ENCODE assay signal across 18 cellular contexts in the genomic region with DNA sequence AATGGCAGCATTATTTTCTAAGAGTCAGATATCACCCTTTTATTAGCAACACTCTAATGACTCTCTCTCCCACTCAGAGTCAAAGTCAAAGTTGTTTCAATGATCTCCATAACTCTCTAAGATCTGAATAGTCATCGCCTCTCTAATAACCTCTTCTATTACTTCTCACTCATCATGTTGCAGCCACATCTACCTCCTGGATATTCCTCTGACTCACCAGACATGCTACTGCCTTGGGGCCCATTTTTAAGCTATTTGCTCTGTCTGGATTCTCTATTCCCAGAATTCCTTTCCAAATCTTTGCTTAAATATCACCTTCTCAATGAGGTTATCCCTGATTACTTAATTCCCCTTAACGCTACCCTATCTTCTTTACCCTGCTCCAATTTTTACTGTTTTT.
DNase-seq lines count a peak whose midpoint lies in the region; ATAC-seq and TF ChIP-seq lines count a peak whose summit lies in the region.
"Had no signal": no experiment of that assay in that cellular context is flagged by ENCODE, and none has a peak within 500 bp of the region (broad histone marks: within the 10 kb centered on the region; RNA-seq: fewer than 3 reads in every experiment).

No MANE protein-coding gene starts in this region.

- H3K14ac ChIP-seq in trophoblast cell (ENCODE audit: low read length) = no peak overlapping the region

- no peak overlapping the region for H2AK5ac ChIP-seq in trophoblast cell (ENCODE audit: low read length)

- H3K9ac ChIP-seq in mammary epithelial cell (ENCODE audit: insufficient read depth, low read length) = no peak overlapping the region
- no peak overlapping the region for H3K9ac ChIP-seq in trophoblast cell (ENCODE audit: low read length)
- H3K9ac ChIP-seq: GM23248 had no signal

- H3K36me3 ChIP-seq in mammary epithelial cell (ENCODE audit: insufficient read depth, low read length) (no peaks in the 10 kb centered on the region), trophoblast cell (ENCODE audit: control insufficient read depth in 1 of 2, insufficient read depth in 2 of 2, low read length in 2 of 2) (no peaks in the 10 kb centered on the region)

- dilution Hi-C loops in mammary epithelial cell (cut with HindIII; ENCODE audit: low sequenced_read_pairs) = no loop called here

- H2AFZ ChIP-seq in mammary epithelial cell (ENCODE audit: low read depth, low read length) = no peak overlapping the region
- no peak overlapping the region for H2AFZ ChIP-seq in trophoblast cell (ENCODE audit: insufficient read depth, low read length, poor library complexity)
- H2AFZ ChIP-seq: GM23248 had no signal

- H3K23ac ChIP-seq in trophoblast cell (ENCODE audit: low read length) = no peak overlapping the region

- no peaks in the 10 kb centered on the region for H3K9me3 ChIP-seq in mammary epithelial cell (replicated peaks; ENCODE audit: insufficient read depth, low read length)
- H3K9me3 ChIP-seq in trophoblast cell (ENCODE audit: insufficient read depth, low read depth, low read length) = no peaks in the 10 kb centered on the region

- no peaks in the 10 kb centered on the region for H4K20me1 ChIP-seq in mammary epithelial cell (ENCODE audit: insufficient read depth, low read length)

- no TSS peak for BruUV-seq in mammary epithelial cell (replicated peaks; lab: Mats Ljungman, UMichigan)

- no peak overlapping the region for H4K12ac ChIP-seq in trophoblast cell (ENCODE audit: low read depth, low read length)

- H3K4me3 ChIP-seq in mammary epithelial cell (replicated peaks in 1 of 3; ENCODE audit: insufficient read depth in 1 of 3, low read depth in 2 of 3, low read length in 3 of 3) = no peak overlapping the region
- H3K4me3 ChIP-seq in trophoblast cell (ENCODE audit: low read depth, low read length) = no peak overlapping the region
- H3K4me3 ChIP-seq: GM23248 had no signal

- H3K79me1 ChIP-seq in trophoblast cell (ENCODE audit: low read length) = no peaks in the 10 kb centered on the region

- H2BK12ac ChIP-seq in trophoblast cell (ENCODE audit: low read length) = no peak overlapping the region

- H3K4ac ChIP-seq in trophoblast cell (ENCODE audit: low read depth, low read length) = no peak overlapping the region

- H3K4me1 ChIP-seq in mammary epithelial cell (ENCODE audit: insufficient read depth, low read length) (no peaks in the 10 kb centered on the region), trophoblast cell (ENCODE audit: control insufficient read depth in 1 of 2, insufficient read depth in 2 of 2, low read length in 2 of 2) (no peaks in the 10 kb centered on the region)

- no peak overlapping the region for H4K91ac ChIP-seq in trophoblast cell (ENCODE audit: low read depth, low read length)

- WGBS in mammary epithelial cell (ENCODE audit: low coverage, missing lambda C conversion rate) = 81% methylated on average over 2 of the region's 2 CpGs
- 100% methylated on average over 1 of the region's 2 CpGs for WGBS in trophoblast cell (ENCODE audit: extremely low coverage, insufficient coverage, insufficient read length)

- no peak overlapping the region for H3K18ac ChIP-seq in trophoblast cell (ENCODE audit: low read length)

- H2BK5ac ChIP-seq in trophoblast cell (ENCODE audit: low read depth, low read length, poor library complexity) = no peak overlapping the region

- CTCF ChIA-PET in RWPE1 (lab: Yijun Ruan, JAX) = interaction anchor here (0.6 kb wide), 1 partner anchor 419 kb away, joined by 3 read pairs; no protein-coding TSS in a partner anchor
- CTCF ChIA-PET in mammary epithelial cell (lab: Charles Lee; ENCODE audit: low non-redundant PET) = no interaction called here

- no peaks in the 10 kb centered on the region for H3K79me2 ChIP-seq in mammary epithelial cell (ENCODE audit: insufficient read depth, low read length)
- H3K79me2 ChIP-seq in trophoblast cell (ENCODE audit: control insufficient read depth, insufficient read depth, low read length, poor library complexity) = no peaks in the 10 kb centered on the region

- intact Hi-C loops in mammary epithelial cell (cut with micrococcal nuclease) = no loop called here

- ATAC-seq in GM21447 (IDR thresholded peaks at IDR 0.05; ENCODE audit: unreplicated experiment) = no peak

- H3K27me3 ChIP-seq in mammary epithelial cell (ENCODE audit: insufficient read depth, low read length) (no peaks in the 10 kb centered on the region), trophoblast cell (ENCODE audit: insufficient read depth, low read length) (no peaks in the 10 kb centered on the region)

- POLR2A ChIA-PET in RWPE1 (lab: Yijun Ruan, JAX; ENCODE audit: low non-redundant PET) = no interaction called here

- no peak for TF ChIP-seq CTCF in RWPE1 (conservative IDR thresholded peaks at IDR 0.05; ENCODE audit: low read depth)
- no peak for TF ChIP-seq CTCF in mammary epithelial cell (conservative IDR thresholded peaks at IDR 0.05 in 1 of 2, IDR thresholded peaks at IDR 0.05 in 1 of 2; ENCODE audit: extremely low read depth in 1 of 2, insufficient read depth in 1 of 2, low read depth in 1 of 2, low read length in 2 of 2)

- in situ Hi-C loops in mammary epithelial cell (cut with MboI; ENCODE audit: low sequenced_read_pairs in 2 of 2) = no loop called here

- DNase-seq in RWPE1 (ENCODE audit: low spot score) (peak; percentile 0), mammary epithelial cell (peak; percentile 39), epithelial cell of prostate (ENCODE audit: low read depth, low spot score) (peak; percentile 6), trophoblast cell (peak; percentile 31 to 64), HT-29 (ENCODE audit: low spot score) (no peak), SW480 (ENCODE audit: low spot score) (no peak), amygdala (lab: John Stamatoyannopoulos, UW) (no peak)
- DNase-seq: C1 segment of cervical spinal cord; Calu3; CD4-positive, alpha-beta memory T cell; COR-L47; DMS53; DMS79 treated with DMSO at 0.1 percent for 48 hours; GF-D8; GM23248; H7; HCEC 1CT had no signal

- H3K4me2 ChIP-seq in mammary epithelial cell (ENCODE audit: insufficient read depth, low read depth, low read length) (no peak overlapping the region), trophoblast cell (ENCODE audit: low read length) (no peak overlapping the region)

- H3K27ac ChIP-seq in RWPE1 (no peak overlapping the region), mammary epithelial cell (ENCODE audit: insufficient read depth, low read depth, low read length) (no peak overlapping the region), epithelial cell of prostate (no peak overlapping the region), trophoblast cell (ENCODE audit: low read depth, low read length) (no peak overlapping the region)
- H3K27ac ChIP-seq: GM23248 had no signal

- H2BK120ac ChIP-seq in trophoblast cell (ENCODE audit: insufficient read depth, low read length, poor library complexity) = no peak overlapping the region

- H4K8ac ChIP-seq in trophoblast cell (ENCODE audit: low read depth, low read length) = no peak overlapping the region

Comparison
In these comparisons a context has a peak if more than half of its experiments do, and no peak if none do; other contexts are left out.
1. DNase-seq: peak in RWPE1 (single experiment), mammary epithelial cell (single experiment), epithelial cell of prostate (single experiment) and trophoblast cell (2 of 2); none in HT-29 (single experiment), SW480 (single experiment) and amygdala (0 of 56).